9 cellular contexts compared by ENCODE assay signal in genomic region chr16:68644715-68645493, GRCh38. TPM values are rescaled to one million over a fixed set of nuclear protein-coding genes. Genes with fewer than 3 reads are reported as not detected.
DNase-seq lines count a peak whose midpoint lies in the region; ATAC-seq and TF ChIP-seq lines count a peak whose summit lies in the region.
"Had no signal": no experiment of that assay in that cellular context is flagged by ENCODE, and none has a peak within 500 bp of the region (broad histone marks: within the 10 kb centered on the region; RNA-seq: fewer than 3 reads in every experiment).

Gene CDH3, plus strand, starts transcription at chr16:68645310. Its CDS starts 70 bp downstream, at chr16:68645380.

- no peak for ATAC-seq in GM19467 (IDR thresholded peaks at IDR 0.05; ENCODE audit: unreplicated experiment)

- no peak for TF ChIP-seq POLR2A in erythroblast (IDR thresholded peaks at IDR 0.05; ENCODE audit: low read length)

- no peak within 1 kb of the TSS for H3K27ac ChIP-seq in brain microvascular endothelial cell
- peak within 1 kb of the TSS; percentile 66 for H3K27ac ChIP-seq in mesendoderm (ENCODE audit: low read depth, low read length)
- no peak within 1 kb of the TSS for H3K27ac ChIP-seq in urinary bladder (ENCODE audit: low read depth)

- H2BK5ac ChIP-seq in mesendoderm (ENCODE audit: low read length): peak within 1 kb of the TSS; percentile 30

- peak; percentile 14 for TF ChIP-seq CTCF in brain microvascular endothelial cell (IDR thresholded peaks at IDR 0.05; ENCODE audit: low read depth, low read length, missing control alignments)

- no peak within 1 kb of the TSS for H4K8ac ChIP-seq in mesendoderm (ENCODE audit: low read depth, low read length)

- no peak within 1 kb of the TSS for H2AK5ac ChIP-seq in mesendoderm (ENCODE audit: low read length)

- WGBS in mesendoderm (ENCODE audit: extremely low coverage, insufficient coverage, low lambda C conversion rate): no CpG with 5 or more reads among the region's 53 CpGs
- 2% methylated on average over 53 of the region's 53 CpGs for WGBS in urinary bladder

- peaks cover 6% of the 10 kb centered on the region for H3K4me1 ChIP-seq in mesendoderm (ENCODE audit: control insufficient read depth, low read depth, low read length)
- no peaks in the 10 kb centered on the region for H3K4me1 ChIP-seq in urinary bladder (ENCODE audit: insufficient read depth)

- H3K79me2 ChIP-seq in mesendoderm (ENCODE audit: control insufficient read depth, insufficient read depth, low read length): peaks cover 26% of the 10 kb centered on the region

- peaks cover 6% of the 10 kb centered on the region for H3K79me1 ChIP-seq in mesendoderm (ENCODE audit: low read length)

- H3K9ac ChIP-seq in mesendoderm (ENCODE audit: low read length): peak within 1 kb of the TSS; percentile 86

- H2BK120ac ChIP-seq in mesendoderm (ENCODE audit: low read depth, low read length): peak within 1 kb of the TSS; percentile 6

- peaks cover 35% of the 10 kb centered on the region for H3K27me3 ChIP-seq in brain microvascular endothelial cell (replicated peaks)
- H3K27me3 ChIP-seq in mesendoderm (ENCODE audit: insufficient read depth, low read length, poor library complexity): no peaks in the 10 kb centered on the region

- H3K56ac ChIP-seq in mesendoderm (ENCODE audit: low read length): peak within 1 kb of the TSS; percentile 94

- H3K4me3 ChIP-seq in brain microvascular endothelial cell (ENCODE audit: low read depth, low read length) (no peak within 1 kb of the TSS), mesendoderm (ENCODE audit: low read length) (peak within 1 kb of the TSS; percentile 64), urinary bladder (ENCODE audit: low read depth, low read length) (peak within 1 kb of the TSS; percentile 30)

- H3K23ac ChIP-seq in mesendoderm (ENCODE audit: low read length): peak within 1 kb of the TSS; percentile 94

- DNase-seq in NCI-H82 (lab: John Stamatoyannopoulos, UW) (peak; percentile 6), NCI-H82 treated with DMSO at 0.1 percent for 48 hours (lab: John Stamatoyannopoulos, UW; ENCODE audit: unreplicated experiment) (no peak), NCI-H226 (peak; percentile 62), brain microvascular endothelial cell (no peak), mesendoderm (peak; percentile 87), erythroblast (lab: John Stamatoyannopoulos, UW) (no peak)
- DNase-seq: DND-41 had no signal

- H3K18ac ChIP-seq in mesendoderm (ENCODE audit: low read length): peak within 1 kb of the TSS; percentile 41

- in situ Hi-C loops in brain microvascular endothelial cell (cut with HindIII; ENCODE audit: low pct_ligation_motif_present, low sequenced_read_pairs): no loop called here

- H4K5ac ChIP-seq in mesendoderm (ENCODE audit: low read length): no peak within 1 kb of the TSS

- peak within 1 kb of the TSS; percentile 90 for H3K4me2 ChIP-seq in mesendoderm (ENCODE audit: low read length)

- no peak within 1 kb of the TSS for H2BK15ac ChIP-seq in mesendoderm (replicated peaks; ENCODE audit: low read depth)

- no peaks in the 10 kb centered on the region for H3K36me3 ChIP-seq in brain microvascular endothelial cell (replicated peaks)
- no peaks in the 10 kb centered on the region for H3K36me3 ChIP-seq in mesendoderm (ENCODE audit: control insufficient read depth, insufficient read depth, low read length)
- H3K36me3 ChIP-seq in urinary bladder (ENCODE audit: insufficient read depth): no peaks in the 10 kb centered on the region

- H3K4ac ChIP-seq in mesendoderm (ENCODE audit: low read depth, low read length): peak within 1 kb of the TSS; percentile 23

RNA-seq across cellular contexts. Expression of gene CDH3, which starts in this region (rescaled TPM):
- 130 TPM for polyA plus RNA-seq in mesendoderm (2013, experiment 1 of 2)
- 121 TPM for polyA plus RNA-seq in mesendoderm (2013, experiment 2 of 2)
- 5.7 TPM for total RNA-seq in urinary bladder
- 2.9 TPM for polyA plus RNA-seq in urinary bladder

Comparison
In these comparisons a context has a peak if more than half of its experiments do, and no peak if none do; other contexts are left out.
1. DNase-seq: peak in NCI-H82 (single experiment), NCI-H226 (single experiment) and mesendoderm (single experiment); none in NCI-H82 treated with DMSO at 0.1 percent for 48 hours (single experiment), brain microvascular endothelial cell (single experiment) and erythroblast (0 of 2).